27 cellular contexts compared by ENCODE assay signal in the genomic region with DNA sequence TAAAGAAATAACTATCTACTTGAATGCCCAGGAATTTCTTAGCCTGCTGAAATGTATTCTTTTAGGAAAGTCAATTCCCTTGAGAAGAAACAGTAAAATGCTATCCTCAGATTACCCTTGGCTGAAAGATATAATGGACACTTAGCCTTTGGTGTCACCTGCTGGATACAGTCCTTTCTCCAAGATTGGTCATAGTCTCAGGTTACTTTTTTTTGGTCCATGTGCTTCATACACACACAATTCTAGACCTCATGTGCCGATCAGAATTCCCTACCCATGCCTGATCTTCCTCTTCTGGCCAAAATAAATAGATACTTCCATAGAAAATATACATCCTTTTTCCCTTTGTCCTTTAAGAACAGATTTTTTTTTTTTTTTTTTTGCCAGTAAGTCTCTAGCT.
"Had no signal": no experiment of that assay in that cellular context is flagged by ENCODE, and none has a peak within 500 bp of the region (broad histone marks: within the 10 kb centered on the region; RNA-seq: fewer than 3 reads in every experiment).

No MANE protein-coding gene starts in this region.

- H3K27ac Mint-ChIP-seq: dendritic cell treated with granulocyte-macrophage colony-stimulating factor and Interleukin-4, amounts not matched to agents 40 ng/mL and 50 ng/mL, for 4 days; endodermal cell; natural killer cell; stimulated activated memory B cell treated with anti-CD40 and anti-IgM and Interleukin-4, amounts not matched to agents 10 μg/mL and 1 μg/mL and 100 μg/mL, for 72 hours; type B pancreatic cell had no signal

- H3K4me2 ChIP-seq: hepatocyte had no signal

- H3K27me3 Mint-ChIP-seq: stimulated activated memory B cell treated with anti-CD40 and anti-IgM and Interleukin-4, amounts not matched to agents 10 μg/mL and 1 μg/mL and 100 μg/mL, for 72 hours; type B pancreatic cell had no signal

- H3K9me3 ChIP-seq: colonic mucosa, gastroesophageal sphincter, left lung, ovary, psoas muscle, spleen, testis, tibial artery had no signal

- H3K27ac ChIP-seq: colonic mucosa, epithelial cell of prostate, gastroesophageal sphincter, heart left ventricle, hepatocyte, left lung, ovary, psoas muscle, skin epidermis, spleen, testis, tibial artery had no signal

- H3K4me1 ChIP-seq: colonic mucosa, left lung, psoas muscle, testis had no signal

- H3K9me3 Mint-ChIP-seq: dendritic cell treated with granulocyte-macrophage colony-stimulating factor and Interleukin-4, amounts not matched to agents 40 ng/mL and 50 ng/mL, for 4 days; endodermal cell; stimulated activated memory B cell treated with anti-CD40 and anti-IgM and Interleukin-4, amounts not matched to agents 10 μg/mL and 1 μg/mL and 100 μg/mL, for 72 hours had no signal

- H3K4me3 Mint-ChIP-seq: dendritic cell treated with granulocyte-macrophage colony-stimulating factor and Interleukin-4, amounts not matched to agents 40 ng/mL and 50 ng/mL, for 4 days; endodermal cell; natural killer cell; stimulated activated memory B cell treated with anti-CD40 and anti-IgM and Interleukin-4, amounts not matched to agents 10 μg/mL and 1 μg/mL and 100 μg/mL, for 72 hours; type B pancreatic cell had no signal

- H3K79me2 ChIP-seq: hepatocyte had no signal

- H3K36me3 Mint-ChIP-seq: natural killer cell; stimulated activated memory B cell treated with anti-CD40 and anti-IgM and Interleukin-4, amounts not matched to agents 10 μg/mL and 1 μg/mL and 100 μg/mL, for 72 hours; type B pancreatic cell had no signal

- H2AFZ ChIP-seq: hepatocyte had no signal

- DNase-seq: colonic mucosa; effector CD8-positive, alpha-beta T cell; endodermal cell; heart left ventricle; kidney; left lung; mesenchymal stem cell; natural killer cell; occipital lobe; ovary; posterior cingulate gyrus; psoas muscle; right cardiac atrium; spleen; stimulated activated CD4-positive, alpha-beta T cell treated with anti-CD3 and anti-CD28 coated beads, Interleukin-4, amount 100 ng/mL, for 4 hours; stimulated activated naive CD8-positive, alpha-beta T cell treated with anti-CD3 and anti-CD28 coated beads, Interleukin-15, Interleukin-2, amounts not matched to agents 100 U/mL and 50 U/mL, for 24 hours; substantia nigra; testis; tibial artery had no signal

- FAIRE-seq: kidney had no signal

- H3K27me3 ChIP-seq: colonic mucosa, gastroesophageal sphincter, heart left ventricle, hepatocyte, left lung, ovary, spleen, testis, tibial artery had no signal

- H3K4me3 ChIP-seq: colonic mucosa, gastroesophageal sphincter, heart left ventricle, hepatocyte, left lung, ovary, psoas muscle, skin epidermis, spleen, testis, tibial artery had no signal

- H3K4me1 Mint-ChIP-seq: natural killer cell; stimulated activated memory B cell treated with anti-CD40 and anti-IgM and Interleukin-4, amounts not matched to agents 10 μg/mL and 1 μg/mL and 100 μg/mL, for 72 hours had no signal

- H3K36me3 ChIP-seq: colonic mucosa, gastroesophageal sphincter, heart left ventricle, left lung, ovary, spleen, tibial artery had no signal

- ATAC-seq: esophagus mucosa; gastroesophageal sphincter; heart left ventricle; left lung; natural killer cell; right cardiac atrium; stimulated activated memory B cell treated with anti-CD40 and anti-IgM and Interleukin-4, amounts not matched to agents 10 μg/mL and 1 μg/mL and 100 μg/mL, for 72 hours; stimulated activated naive CD8-positive, alpha-beta T cell treated with anti-CD3 and anti-CD28 coated beads, Interleukin-15, Interleukin-2, amounts not matched to agents 100 U/mL and 50 U/mL, for 24 hours had no signal
